Comparison of ENCODE assay signal across 8 cellular contexts in genomic region chr1:225655509-225656258, GRCh38.
DNase-seq lines count a peak whose midpoint lies in the region; TF ChIP-seq lines count a peak whose summit lies in the region.

No MANE protein-coding gene starts in this region.

- in situ Hi-C loops in GM13976 (cut with MboI; ENCODE audit: low sequenced_read_pairs, unreplicated experiment) = no loop called here

- H3K9ac ChIP-seq in subcutaneous abdominal adipose tissue (ENCODE audit: low read length in 5 of 5) = no peak overlapping the region

- H3K27ac ChIP-seq in subcutaneous abdominal adipose tissue (ENCODE audit: low read depth, low read length) = peak overlapping the region; percentile 76

- peak; percentile 93 for DNase-seq in AG09319 (ENCODE audit: extremely low read depth, low read depth)
- peak; percentile 59 for DNase-seq in HPDE6-E6E7 (ENCODE audit: extremely low spot score)
- DNase-seq in amniotic epithelial cell (ENCODE audit: low read depth) = peak; percentile 99
- DNase-seq in hepatic stellate cell (ENCODE audit: low spot score) = peak; percentile 80
- DNase-seq in GM13976 (ENCODE audit: low spot score) = no peak
- no peak for DNase-seq in activated CD8-positive, alpha-beta memory T cell treated with anti-CD3 and anti-CD28 coated beads, Interleukin-2, amount 50 U/mL, for 4 hours
- DNase-seq in cortex of kidney (lab: John Stamatoyannopoulos, UW) = no peak

- no peaks in the 10 kb centered on the region for H3K27me3 ChIP-seq in subcutaneous abdominal adipose tissue (ENCODE audit: control insufficient read depth in 5 of 5, insufficient read depth in 4 of 5, low read length in 5 of 5)

- TF ChIP-seq CTCF in AG09319 (IDR thresholded peaks at IDR 0.05; ENCODE audit: low read depth, low read length) = no peak
- TF ChIP-seq CTCF in GM13976 (IDR thresholded peaks at IDR 0.05; ENCODE audit: borderline replicate concordance, control extremely low read depth, extremely low read depth, insufficient read depth, missing control alignments) = no peak

- H3K36me3 ChIP-seq in subcutaneous abdominal adipose tissue (ENCODE audit: control insufficient read depth in 5 of 5, insufficient read depth in 5 of 5, low read length in 5 of 5) = no peaks in the 10 kb centered on the region

- H3K4me3 ChIP-seq in subcutaneous abdominal adipose tissue (ENCODE audit: low read depth in 1 of 5, low read length in 5 of 5) = no peak overlapping the region

- no peaks in the 10 kb centered on the region for H3K9me3 ChIP-seq in subcutaneous abdominal adipose tissue (ENCODE audit: control insufficient read depth in 5 of 5, low read length in 5 of 5)

- peaks cover 0 to 38% (median 33%) of the 10 kb centered on the region in 5 donors for H3K4me1 ChIP-seq in subcutaneous abdominal adipose tissue (ENCODE audit: control insufficient read depth in 5 of 5, insufficient read depth in 5 of 5, low read length in 5 of 5)

Comparison
In these comparisons a context has a peak if more than half of its experiments do, and no peak if none do; other contexts are left out.
1. DNase-seq: peak in AG09319 (single experiment), HPDE6-E6E7 (single experiment), amniotic epithelial cell (single experiment) and hepatic stellate cell (single experiment); none in GM13976 (single experiment), activated CD8-positive, alpha-beta memory T cell treated with anti-CD3 and anti-CD28 coated beads, Interleukin-2, amount 50 U/mL, for 4 hours (single experiment) and cortex of kidney (single experiment).